15 cellular contexts compared by ENCODE assay signal in the genomic region with DNA sequence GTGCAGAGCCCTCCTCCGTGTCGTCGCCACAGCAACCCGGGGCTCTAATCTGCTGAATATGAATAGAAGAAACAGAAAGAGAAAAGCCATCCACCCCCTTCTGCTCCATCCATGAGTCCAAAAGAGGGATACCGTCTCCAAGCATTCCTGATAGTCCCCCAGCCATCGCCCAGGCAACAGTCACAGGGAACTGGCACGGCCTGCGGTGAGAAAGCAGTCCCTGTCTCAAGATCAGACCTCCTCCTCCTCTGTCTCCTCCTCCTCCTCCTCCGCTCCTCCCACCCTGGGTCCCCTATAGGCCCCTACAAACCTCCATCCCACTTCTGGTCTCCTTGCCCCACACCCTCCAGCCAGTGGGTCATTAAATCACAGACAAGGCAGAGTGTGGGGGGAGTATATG.
A peak's percentile ranks its signal among the peaks of the same experiment; 100 is the strongest.
DNase-seq lines count a peak whose midpoint lies in the region; ATAC-seq and TF ChIP-seq lines count a peak whose summit lies in the region.
"Had no signal": no experiment of that assay in that cellular context is flagged by ENCODE, and none has a peak within 500 bp of the region (broad histone marks: within the 10 kb centered on the region; RNA-seq: fewer than 3 reads in every experiment).

No MANE protein-coding gene starts in this region.

- H3K4me3 ChIP-seq in right atrium auricular region (no peak overlapping the region), neuron (ENCODE audit: low read length) (peak overlapping the region; percentile 8)
- H3K4me3 ChIP-seq: lower lobe of right lung had no signal

- TF ChIP-seq CTCF in right atrium auricular region (IDR thresholded peaks at IDR 0.05): no peak

- H3K9me3 ChIP-seq in right atrium auricular region (no peaks in the 10 kb centered on the region), neuron (ENCODE audit: low read length) (no peaks in the 10 kb centered on the region)
- H3K9me3 ChIP-seq: lower lobe of right lung had no signal

- H3K4me1 ChIP-seq in right atrium auricular region: peaks cover 0 to 38% of the 10 kb centered on the region in 2 donors
- H3K4me1 ChIP-seq in neuron (ENCODE audit: insufficient read depth, low read length): peaks cover 35% of the 10 kb centered on the region

- H3K27me3 ChIP-seq in right atrium auricular region: no peaks in the 10 kb centered on the region
- no peaks in the 10 kb centered on the region for H3K27me3 ChIP-seq in neuron (ENCODE audit: insufficient read depth, low read length)

- DNase-seq in C1 segment of cervical spinal cord (lab: John Stamatoyannopoulos, UW) (peak in 8 of 14 donors; percentile 9 to 54 (median 24)), NCI-H748 treated with DMSO at 0.1 percent for 48 hours (lab: John Stamatoyannopoulos, UW) (peak; percentile 77), right atrium auricular region (ENCODE audit: low spot score) (no peak), MV-4-11 (lab: John Stamatoyannopoulos, UW) (no peak), A172 (ENCODE audit: low spot score) (no peak), HK-2 (ENCODE audit: unreplicated experiment) (no peak)
- DNase-seq: activated CD4-positive, alpha-beta memory T cell treated with anti-CD3 and anti-CD28 coated beads for 36 hours; activated T-cell treated with anti-CD3 and anti-CD28 coated beads, Interleukin-2, amount 50 U/mL, for 72 hours; lower lobe of right lung; natural killer cell; NCI-H1436 treated with DMSO at 0.1 percent for 48 hours; stimulated activated naive CD8-positive, alpha-beta T cell treated with anti-CD3 and anti-CD28 coated beads, Interleukin-15, Interleukin-2, amounts not matched to agents 100 U/mL and 50 U/mL, for 24 hours had no signal

- H3K36me3 ChIP-seq in right atrium auricular region (no peaks in the 10 kb centered on the region), neuron (ENCODE audit: insufficient read depth, low read length) (no peaks in the 10 kb centered on the region)
- H3K36me3 ChIP-seq: lower lobe of right lung had no signal

- no peak for ATAC-seq in HG03378 (IDR thresholded peaks at IDR 0.05; ENCODE audit: unreplicated experiment)
- ATAC-seq: activated T-cell treated with anti-CD3 and anti-CD28 coated beads, Interleukin-2, amount 50 U/mL, for 72 hours; HCT116; natural killer cell; stimulated activated naive CD8-positive, alpha-beta T cell treated with anti-CD3 and anti-CD28 coated beads, Interleukin-15, Interleukin-2, amounts not matched to agents 100 U/mL and 50 U/mL, for 24 hours had no signal

- H2AFZ ChIP-seq in neuron (ENCODE audit: low read depth, low read length): peak overlapping the region; percentile 61

- H3K27ac ChIP-seq in right atrium auricular region: peak overlapping the region; percentile 18 to 24
- H3K27ac ChIP-seq: lower lobe of right lung had no signal

Comparison
In these comparisons a context has a peak if more than half of its experiments do, and no peak if none do; other contexts are left out.
1. DNase-seq: peak in C1 segment of cervical spinal cord (8 of 14) and NCI-H748 treated with DMSO at 0.1 percent for 48 hours (single experiment); none in right atrium auricular region (single experiment), MV-4-11 (single experiment), A172 (single experiment) and HK-2 (single experiment).